ENCODE assay signal across 1 cellular context in genomic region chr14:89458713-89459112, GRCh38.
TF ChIP-seq lines count a peak whose summit lies in the region.

No MANE protein-coding gene starts in this region.

TF ChIP-seq in liver, 16 proteins besides CTCF, POLR2A, EP300 and RAD21 (continued from another document):
- no peak for TF ChIP-seq REST (IDR thresholded peaks at IDR 0.05)
- TF ChIP-seq YY1 (IDR thresholded peaks at IDR 0.05): peak; percentile 57
- TF ChIP-seq HNF4A (conservative IDR thresholded peaks at IDR 0.05): peak; percentile 90 to 94
- no peak for TF ChIP-seq ATF3 (IDR thresholded peaks at IDR 0.05)
- peak; percentile 39 for TF ChIP-seq FOXA2 (IDR thresholded peaks at IDR 0.05)
- no peak for TF ChIP-seq NR2F2 (IDR thresholded peaks at IDR 0.05)
- TF ChIP-seq GABPA (IDR thresholded peaks at IDR 0.05 in 1 of 2, conservative IDR thresholded peaks at IDR 0.05 in 1 of 2): no peak
